ENCODE assay signal across 20 cellular contexts in genomic region chr12:130644124-130644523, GRCh38.
DNase-seq lines count a peak whose midpoint lies in the region; ATAC-seq, FAIRE-seq and TF ChIP-seq lines count a peak whose summit lies in the region.
"Had no signal": no experiment of that assay in that cellular context is flagged by ENCODE, and none has a peak within 500 bp of the region (broad histone marks: within the 10 kb centered on the region; RNA-seq: fewer than 3 reads in every experiment).

No MANE protein-coding gene starts in this region.

- no peak overlapping the region for H3K4me2 ChIP-seq in H1 (ENCODE audit: insufficient read depth in 1 of 2, low read depth in 2 of 2, low read length in 2 of 2)

- H3K4ac ChIP-seq in H1 (replicated peaks; ENCODE audit: insufficient read length, low read depth, low read length), result no peak overlapping the region

- no peak overlapping the region for H3K14ac ChIP-seq in H1 (ENCODE audit: insufficient read length)

- H2AFZ ChIP-seq in H1 (ENCODE audit: low read length), result no peak overlapping the region
- H2AFZ ChIP-seq: GM23248 had no signal

- POLR2A ChIA-PET in H1 (lab: Charles Lee; ENCODE audit: partially characterized antibody), result no interaction called here

- FAIRE-seq in D721Med (lab: Jason Lieb, UNC) (no peak), H1 (lab: Jason Lieb, UNC) (no peak)
- FAIRE-seq: A204.1, G401.6, GM12892 had no signal

- no peak for ATAC-seq in GM21786 (IDR thresholded peaks at IDR 0.05; ENCODE audit: unreplicated experiment)
- ATAC-seq: CD8-positive, alpha-beta T cell had no signal

- H3K27ac ChIP-seq in H1 (ENCODE audit: low read depth, low read length) (no peak overlapping the region), brain microvascular endothelial cell (no peak overlapping the region), right atrium auricular region (no peak overlapping the region)
- H3K27ac ChIP-seq: 22Rv1, BLaER1, C4-2B, GM23248 had no signal

- TF ChIP-seq CTCF in D721Med (IDR thresholded peaks at IDR 0.05; ENCODE audit: insufficient read depth, missing control alignments), result no peak
- no peak for TF ChIP-seq CTCF in H1 (IDR thresholded peaks at IDR 0.05; ENCODE audit: control extremely low read depth in 1 of 3, insufficient read depth in 1 of 3, low read depth in 1 of 3, low read length in 3 of 3)
- TF ChIP-seq CTCF in brain microvascular endothelial cell (IDR thresholded peaks at IDR 0.05; ENCODE audit: low read depth, low read length, missing control alignments), result no peak
- TF ChIP-seq CTCF in right atrium auricular region (IDR thresholded peaks at IDR 0.05), result no peak

- H2BK5ac ChIP-seq in H1 (ENCODE audit: low read depth, low read length), result no peak overlapping the region

- H4K91ac ChIP-seq in H1 (replicated peaks; ENCODE audit: insufficient read length, low read length), result no peak overlapping the region

- no peaks in the 10 kb centered on the region for H3K79me2 ChIP-seq in H1 (ENCODE audit: control insufficient read depth in 1 of 2, insufficient read depth in 2 of 2, low read length in 2 of 2)

- 0 out of 2 replicates have a peak overlapping the region, but pooled peaks have one; percentile 16 for H2BK15ac ChIP-seq in H1 (ENCODE audit: low read length)

- H3K79me1 ChIP-seq in H1 (ENCODE audit: low read depth, low read length), result no peaks in the 10 kb centered on the region

- CTCF ChIA-PET in H1 (lab: Charles Lee; ENCODE audit: partially characterized antibody), result interaction anchor here (0.7 to 1.5 kb wide), 2 partner anchors 104 to 411 kb away, joined by 3 read pairs; no protein-coding TSS in a partner anchor

- H3K9me3 ChIP-seq in H1 (ENCODE audit: insufficient read depth in 2 of 2, low read depth in 1 of 2, low read length in 1 of 2) (no peaks in the 10 kb centered on the region), right atrium auricular region (no peaks in the 10 kb centered on the region)
- H3K9me3 ChIP-seq: BLaER1, Caco-2, HAP-1 had no signal

- H3K4me1 ChIP-seq in H1 (replicated peaks in 1 of 4; ENCODE audit: control insufficient read depth in 3 of 4, insufficient read depth in 4 of 4, low read length in 3 of 4), result no peaks in the 10 kb centered on the region
- no peaks in the 10 kb centered on the region for H3K4me1 ChIP-seq in right atrium auricular region
- H3K4me1 ChIP-seq: Caco-2, HAP-1 had no signal

- no peak for TF ChIP-seq EP300 in H1 (IDR thresholded peaks at IDR 0.05; ENCODE audit: borderline replicate concordance in 1 of 2, low read depth in 2 of 2, low read length in 2 of 2)

- H3K36me3 ChIP-seq in H1 (ENCODE audit: control insufficient read depth in 2 of 4, insufficient read depth in 4 of 4, low read length in 3 of 4) (no peaks in the 10 kb centered on the region), brain microvascular endothelial cell (replicated peaks) (no peaks in the 10 kb centered on the region), right atrium auricular region (no peaks in the 10 kb centered on the region)
- H3K36me3 ChIP-seq: BLaER1, HAP-1 had no signal

- no peak overlapping the region for H3K9ac ChIP-seq in H1 (replicated peaks in 1 of 4; ENCODE audit: extremely low read depth in 1 of 4, low read depth in 3 of 4, low read length in 3 of 4)
- H3K9ac ChIP-seq: BLaER1, GM23248 had no signal

- H3K27me3 ChIP-seq in H1 (replicated peaks in 1 of 4; ENCODE audit: control insufficient read depth in 3 of 4, extremely low read depth in 1 of 4, insufficient read depth in 3 of 4, low read length in 3 of 4) (peaks cover 0 to 2% (median 0%) of the 10 kb centered on the region in 4 experiments; a peak in 1 of 7 replicates), brain microvascular endothelial cell (replicated peaks) (no peaks in the 10 kb centered on the region), right atrium auricular region (no peaks in the 10 kb centered on the region)
- H3K27me3 ChIP-seq: BLaER1 had no signal

- 84% methylated on average over 10 of the region's 10 CpGs; no CpG with 5 or more reads in 1 of the 2 experiments for WGBS in H1 (ENCODE audit: extremely low coverage in 1 of 2, insufficient coverage in 1 of 2, insufficient read length in 1 of 2, insufficient replicate concordance in 2 of 2, low coverage in 1 of 2, low lambda C conversion rate in 2 of 2, missing lambda C conversion rate in 1 of 2), 2 experiments

- no peak overlapping the region for H2BK12ac ChIP-seq in H1 (ENCODE audit: low read depth, low read length)

- H3K56ac ChIP-seq in H1 (replicated peaks; ENCODE audit: insufficient read length, low read depth, low read length), result no peak overlapping the region

- H3K18ac ChIP-seq in H1 (ENCODE audit: extremely low read depth, low read length), result no peak overlapping the region

- no peaks in the 10 kb centered on the region for H4K20me1 ChIP-seq in H1 (replicated peaks in 1 of 2; ENCODE audit: control insufficient read depth in 1 of 2, insufficient read depth in 2 of 2, low read length in 2 of 2)
- H4K20me1 ChIP-seq: BLaER1 had no signal

- H2BK20ac ChIP-seq in H1 (ENCODE audit: low read length), result no peak overlapping the region

- no peaks in the 10 kb centered on the region for H3K23me2 ChIP-seq in H1 (ENCODE audit: low read depth, low read length)

- no peak for TF ChIP-seq POLR2A in H1 (IDR thresholded peaks at IDR 0.05; ENCODE audit: control extremely low read depth in 1 of 2, low read depth in 2 of 2, low read length in 2 of 2)

- no peak for TF ChIP-seq RAD21 in H1 (IDR thresholded peaks at IDR 0.05 in 1 of 2, conservative IDR thresholded peaks at IDR 0.05 in 1 of 2; ENCODE audit: low read depth in 2 of 2, low read length in 2 of 2)

- H3K23ac ChIP-seq in H1 (ENCODE audit: insufficient read length), result no peak overlapping the region

- in situ Hi-C loops in brain microvascular endothelial cell (cut with HindIII; ENCODE audit: low pct_ligation_motif_present, low sequenced_read_pairs), result no loop called here

- no peak overlapping the region for H2BK120ac ChIP-seq in H1 (replicated peaks; ENCODE audit: low read depth, low read length)

- DNase-seq in D721Med (ENCODE audit: insufficient read length, low spot score), result peak; percentile 73
- DNase-seq in NCI-H82 (lab: John Stamatoyannopoulos, UW), result peak; percentile 87
- DNase-seq in H1 (ENCODE audit: low read depth in 1 of 2, low spot score in 2 of 2), result no peak
- DNase-seq in brain microvascular endothelial cell, result no peak
- DNase-seq in right atrium auricular region (ENCODE audit: low spot score), result no peak
- DNase-seq: Caco-2; CD4-positive, CD25-positive, alpha-beta regulatory T cell; CD8-positive, alpha-beta T cell; DMS 273 treated with DMSO at 0.1 percent for 48 hours; DMS79; GM23248; HFFc6 had no signal

- H4K5ac ChIP-seq in H1 (ENCODE audit: insufficient read length, low read depth, low read length), result no peak overlapping the region

- H2AK5ac ChIP-seq in H1 (ENCODE audit: low read depth, low read length), result no peak overlapping the region

- H3K4me3 ChIP-seq in H1 (ENCODE audit: extremely low read depth in 1 of 4, insufficient read depth in 2 of 4, low read depth in 3 of 4, low read length in 4 of 4), result no peak overlapping the region
- no peak overlapping the region for H3K4me3 ChIP-seq in brain microvascular endothelial cell (ENCODE audit: low read depth, low read length)
- H3K4me3 ChIP-seq in right atrium auricular region, result no peak overlapping the region
- H3K4me3 ChIP-seq: BLaER1, GM23248, HAP-1 had no signal

- H4K8ac ChIP-seq in H1 (ENCODE audit: extremely low read depth, insufficient read depth, low read length), result 0 out of 2 replicates have a peak overlapping the region, but pooled peaks have one; percentile 38

TF ChIP-seq in H1, 55 proteins besides CTCF, POLR2A, EP300 and RAD21:
- TF ChIP-seq ATF3 (IDR thresholded peaks at IDR 0.05; ENCODE audit: insufficient read depth, low read depth, low read length), result no peak
- TF ChIP-seq ZNF274 (IDR thresholded peaks at IDR 0.05; ENCODE audit: borderline replicate concordance, extremely low read depth, low read length), result no peak
- no peak for TF ChIP-seq CEBPB (IDR thresholded peaks at IDR 0.05; ENCODE audit: low read depth, low read length)
- TF ChIP-seq CTBP2 (IDR thresholded peaks at IDR 0.05; ENCODE audit: borderline replicate concordance, insufficient read depth, insufficient read length, low read length), result no peak
- no peak for TF ChIP-seq SIX5 (IDR thresholded peaks at IDR 0.05; ENCODE audit: low read depth, low read length)
- TF ChIP-seq CREB1 (IDR thresholded peaks at IDR 0.05), result no peak
- no peak for TF ChIP-seq YY1 (IDR thresholded peaks at IDR 0.05; ENCODE audit: low read depth, low read length)
- TF ChIP-seq HDAC6 (IDR thresholded peaks at IDR 0.05; ENCODE audit: low read depth, low read length), result no peak
- TF ChIP-seq SRF (IDR thresholded peaks at IDR 0.05; ENCODE audit: low read depth, low read length), result no peak

Comparison
In these comparisons a context has a peak if more than half of its experiments do, and no peak if none do; other contexts are left out.
1. DNase-seq: peak in D721Med (single experiment) and NCI-H82 (single experiment); none in H1 (0 of 2), brain microvascular endothelial cell (single experiment) and right atrium auricular region (single experiment).